ENCODE assay signal across 1 cellular context in the genomic region with DNA sequence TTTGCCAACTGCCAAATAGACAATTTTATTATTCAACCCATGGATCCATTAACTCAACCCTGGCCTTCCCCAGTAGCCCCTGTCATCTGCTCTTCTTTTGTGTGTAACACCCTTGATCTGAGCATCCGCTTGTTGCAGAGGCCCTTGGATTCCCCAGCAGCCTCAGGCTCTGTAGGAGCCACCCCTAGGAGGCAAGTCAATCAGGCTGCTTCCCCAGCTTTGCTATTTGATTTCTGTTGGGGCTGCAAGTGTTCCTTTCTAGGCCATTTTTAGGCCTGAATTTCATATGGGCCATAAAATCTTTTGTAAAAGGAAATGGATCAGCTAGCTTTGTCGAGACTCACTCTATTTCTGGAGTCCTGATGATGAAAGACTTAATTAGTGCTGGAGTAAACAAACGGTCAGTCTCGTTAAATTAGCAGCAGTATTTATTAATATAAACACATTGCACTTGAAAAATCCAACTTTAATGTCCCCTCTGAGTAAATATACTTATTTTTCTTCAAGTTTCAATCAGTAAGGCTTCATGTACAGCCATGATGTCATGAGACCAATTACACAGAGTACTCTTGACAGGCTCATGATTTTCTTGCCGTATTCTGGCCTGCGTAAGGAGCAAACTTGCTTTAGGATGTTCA.
A peak's percentile ranks its signal among the peaks of the same experiment; 100 is the strongest.
TF ChIP-seq lines count a peak whose summit lies in the region.

No MANE protein-coding gene starts in this region.

TF ChIP-seq in HEK293, 187 proteins besides CTCF, POLR2A, EP300 and RAD21 (continued from another document):
- TF ChIP-seq, protein P1, sequence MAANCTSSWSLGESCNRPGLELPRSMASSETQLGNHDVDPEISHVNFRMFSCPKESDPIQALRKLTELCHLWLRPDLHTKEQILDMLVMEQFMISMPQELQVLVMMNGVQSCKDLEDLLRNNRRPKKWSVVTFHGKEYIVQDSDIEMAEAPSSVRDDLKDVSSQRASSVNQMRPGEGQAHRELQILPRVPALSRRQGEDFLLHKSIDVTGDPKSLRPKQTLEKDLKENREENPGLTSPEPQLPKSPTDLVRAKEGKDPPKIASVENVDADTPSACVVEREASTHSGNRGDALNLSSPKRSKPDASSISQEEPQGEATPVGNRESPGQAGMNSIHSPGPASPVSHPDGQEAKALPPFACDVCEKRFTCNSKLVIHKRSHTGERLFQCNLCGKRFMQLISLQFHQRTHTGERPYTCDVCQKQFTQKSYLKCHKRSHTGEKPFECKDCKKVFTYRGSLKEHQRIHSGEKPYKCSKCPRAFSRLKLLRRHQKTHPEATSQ (tag by site-specific recombination; IDR thresholded peaks at IDR 0.05): no peak
- TF ChIP-seq ZSCAN16 (tag by site-specific recombination; IDR thresholded peaks at IDR 0.05) (no peak), RBAK (tag by site-specific recombination; IDR thresholded peaks at IDR 0.05) (no peak), ZNF677 (tag by site-specific recombination; IDR thresholded peaks at IDR 0.05) (no peak), GLI2 (tag by site-specific recombination; IDR thresholded peaks at IDR 0.05; ENCODE audit: borderline replicate concordance, low read depth) (no peak), ZNF596 (tag by site-specific recombination; IDR thresholded peaks at IDR 0.05) (no peak), GFI1B (tag by site-specific recombination; IDR thresholded peaks at IDR 0.05) (no peak), KLF10 (tag by site-specific recombination; IDR thresholded peaks at IDR 0.05) (no peak), FEZF1 (tag by site-specific recombination; IDR thresholded peaks at IDR 0.05) (peak; percentile 62)
- TF ChIP-seq, protein P2, sequence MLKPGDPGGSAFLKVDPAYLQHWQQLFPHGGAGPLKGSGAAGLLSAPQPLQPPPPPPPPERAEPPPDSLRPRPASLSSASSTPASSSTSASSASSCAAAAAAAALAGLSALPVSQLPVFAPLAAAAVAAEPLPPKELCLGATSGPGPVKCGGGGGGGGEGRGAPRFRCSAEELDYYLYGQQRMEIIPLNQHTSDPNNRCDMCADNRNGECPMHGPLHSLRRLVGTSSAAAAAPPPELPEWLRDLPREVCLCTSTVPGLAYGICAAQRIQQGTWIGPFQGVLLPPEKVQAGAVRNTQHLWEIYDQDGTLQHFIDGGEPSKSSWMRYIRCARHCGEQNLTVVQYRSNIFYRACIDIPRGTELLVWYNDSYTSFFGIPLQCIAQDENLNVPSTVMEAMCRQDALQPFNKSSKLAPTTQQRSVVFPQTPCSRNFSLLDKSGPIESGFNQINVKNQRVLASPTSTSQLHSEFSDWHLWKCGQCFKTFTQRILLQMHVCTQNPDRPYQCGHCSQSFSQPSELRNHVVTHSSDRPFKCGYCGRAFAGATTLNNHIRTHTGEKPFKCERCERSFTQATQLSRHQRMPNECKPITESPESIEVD (tag by site-specific recombination; IDR thresholded peaks at IDR 0.05): peak; percentile 77
- TF ChIP-seq, protein P3, sequence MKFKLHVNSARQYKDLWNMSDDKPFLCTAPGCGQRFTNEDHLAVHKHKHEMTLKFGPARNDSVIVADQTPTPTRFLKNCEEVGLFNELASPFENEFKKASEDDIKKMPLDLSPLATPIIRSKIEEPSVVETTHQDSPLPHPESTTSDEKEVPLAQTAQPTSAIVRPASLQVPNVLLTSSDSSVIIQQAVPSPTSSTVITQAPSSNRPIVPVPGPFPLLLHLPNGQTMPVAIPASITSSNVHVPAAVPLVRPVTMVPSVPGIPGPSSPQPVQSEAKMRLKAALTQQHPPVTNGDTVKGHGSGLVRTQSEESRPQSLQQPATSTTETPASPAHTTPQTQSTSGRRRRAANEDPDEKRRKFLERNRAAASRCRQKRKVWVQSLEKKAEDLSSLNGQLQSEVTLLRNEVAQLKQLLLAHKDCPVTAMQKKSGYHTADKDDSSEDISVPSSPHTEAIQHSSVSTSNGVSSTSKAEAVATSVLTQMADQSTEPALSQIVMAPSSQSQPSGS (tag by site-specific recombination; IDR thresholded peaks at IDR 0.05; ENCODE audit: low read depth): peak; percentile 46; the same call in 1 of the 2 replicates
- TF ChIP-seq, protein P4, sequence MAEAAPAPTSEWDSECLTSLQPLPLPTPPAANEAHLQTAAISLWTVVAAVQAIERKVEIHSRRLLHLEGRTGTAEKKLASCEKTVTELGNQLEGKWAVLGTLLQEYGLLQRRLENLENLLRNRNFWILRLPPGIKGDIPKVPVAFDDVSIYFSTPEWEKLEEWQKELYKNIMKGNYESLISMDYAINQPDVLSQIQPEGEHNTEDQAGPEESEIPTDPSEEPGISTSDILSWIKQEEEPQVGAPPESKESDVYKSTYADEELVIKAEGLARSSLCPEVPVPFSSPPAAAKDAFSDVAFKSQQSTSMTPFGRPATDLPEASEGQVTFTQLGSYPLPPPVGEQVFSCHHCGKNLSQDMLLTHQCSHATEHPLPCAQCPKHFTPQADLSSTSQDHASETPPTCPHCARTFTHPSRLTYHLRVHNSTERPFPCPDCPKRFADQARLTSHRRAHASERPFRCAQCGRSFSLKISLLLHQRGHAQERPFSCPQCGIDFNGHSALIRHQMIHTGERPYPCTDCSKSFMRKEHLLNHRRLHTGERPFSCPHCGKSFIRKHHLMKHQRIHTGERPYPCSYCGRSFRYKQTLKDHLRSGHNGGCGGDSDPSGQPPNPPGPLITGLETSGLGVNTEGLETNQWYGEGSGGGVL (tag by site-specific recombination; IDR thresholded peaks at IDR 0.05): no peak
